10 cellular contexts compared by ENCODE assay signal in genomic region chr12:25332143-25332542, GRCh38.
A peak's percentile ranks its signal among the peaks of the same experiment; 100 is the strongest.
DNase-seq lines count a peak whose midpoint lies in the region; ATAC-seq and TF ChIP-seq lines count a peak whose summit lies in the region.
"Had no signal": no experiment of that assay in that cellular context is flagged by ENCODE, and none has a peak within 500 bp of the region (broad histone marks: within the 10 kb centered on the region; RNA-seq: fewer than 3 reads in every experiment).

No MANE protein-coding gene starts in this region.

- no peak overlapping the region for H3K4me2 ChIP-seq in mammary epithelial cell (ENCODE audit: insufficient read depth, low read depth, low read length)

- H3K9me3 ChIP-seq in mammary epithelial cell (replicated peaks; ENCODE audit: insufficient read depth, low read length): no peaks in the 10 kb centered on the region

- ATAC-seq in GM18508 (IDR thresholded peaks at IDR 0.05; ENCODE audit: insufficient read depth, unreplicated experiment) (peak; percentile 68), GM19463 (IDR thresholded peaks at IDR 0.05; ENCODE audit: unreplicated experiment) (peak; percentile 71), HG02885 (IDR thresholded peaks at IDR 0.05; ENCODE audit: poor library complexity, unreplicated experiment) (peak; percentile 92), HG03571 (IDR thresholded peaks at IDR 0.05; ENCODE audit: unreplicated experiment) (peak; percentile 65)
- ATAC-seq: Right ventricle myocardium inferior had no signal

- no peak overlapping the region for H3K4me3 ChIP-seq in mammary epithelial cell (replicated peaks in 1 of 3; ENCODE audit: insufficient read depth in 1 of 3, low read depth in 2 of 3, low read length in 3 of 3)

- H3K27me3 ChIP-seq in mammary epithelial cell (ENCODE audit: insufficient read depth, low read length): no peaks in the 10 kb centered on the region

- no peak for DNase-seq in ACHN
- DNase-seq in HuH-7 (ENCODE audit: low spot score): no peak
- DNase-seq in stimulated activated CD4-positive, alpha-beta T cell treated with anti-CD3 and anti-CD28 coated beads, Interleukin-15, amount 100 ng/mL, for 24 hours: no peak
- no peak for DNase-seq in mammary epithelial cell

- no peak overlapping the region for H2AFZ ChIP-seq in mammary epithelial cell (ENCODE audit: low read depth, low read length)

- H3K4me1 ChIP-seq in mammary epithelial cell (ENCODE audit: insufficient read depth, low read length): peaks cover 7% of the 10 kb centered on the region

- no TSS peak for BruUV-seq in mammary epithelial cell (replicated peaks; lab: Mats Ljungman, UMichigan)

- CTCF ChIA-PET in mammary epithelial cell (lab: Charles Lee; ENCODE audit: low non-redundant PET): no interaction called here

- WGBS in mammary epithelial cell (ENCODE audit: low coverage, missing lambda C conversion rate): 77% methylated on average over 1 of the region's 3 CpGs

- H3K9ac ChIP-seq in mammary epithelial cell (ENCODE audit: insufficient read depth, low read length): no peak overlapping the region

- H3K36me3 ChIP-seq in mammary epithelial cell (ENCODE audit: insufficient read depth, low read length): no peaks in the 10 kb centered on the region

- TF ChIP-seq CTCF in mammary epithelial cell (conservative IDR thresholded peaks at IDR 0.05 in 1 of 2, IDR thresholded peaks at IDR 0.05 in 1 of 2; ENCODE audit: extremely low read depth in 1 of 2, insufficient read depth in 1 of 2, low read depth in 1 of 2, low read length in 2 of 2): no peak

- in situ Hi-C loops in ACHN (cut with HindIII; ENCODE audit: low pct_ligation_motif_present, low pct_unique_long_range_greater_than_20kb, low sequenced_read_pairs): no loop called here
- in situ Hi-C loops in mammary epithelial cell (cut with MboI; ENCODE audit: low sequenced_read_pairs in 2 of 2): no loop called here

- no peaks in the 10 kb centered on the region for H3K79me2 ChIP-seq in mammary epithelial cell (ENCODE audit: insufficient read depth, low read length)

- intact Hi-C loops in mammary epithelial cell (cut with micrococcal nuclease): loop anchor here (5.0 kb wide), 1 partner anchor 80 kb away; the partner anchor contains the start of gene KRAS

- H3K27ac ChIP-seq in mammary epithelial cell (ENCODE audit: insufficient read depth, low read depth, low read length): no peak overlapping the region
- H3K27ac ChIP-seq: C4-2B had no signal

- dilution Hi-C loops in mammary epithelial cell (cut with HindIII; ENCODE audit: low sequenced_read_pairs): no loop called here

- H4K20me1 ChIP-seq in mammary epithelial cell (ENCODE audit: insufficient read depth, low read length): no peaks in the 10 kb centered on the region
